ENCODE assay signal across 13 cellular contexts in genomic region chr22:22771696-22772377, GRCh38.
"Had no signal": no experiment of that assay in that cellular context is flagged by ENCODE, and none has a peak within 500 bp of the region (broad histone marks: within the 10 kb centered on the region; RNA-seq: fewer than 3 reads in every experiment).

No MANE protein-coding gene starts in this region.

- H3K4me3 ChIP-seq: heart left ventricle, left ventricle myocardium inferior, ovary, tibial artery had no signal

- DNase-seq: activated CD4-positive, alpha-beta T cell treated with anti-CD3 and anti-CD28 coated beads, Interleukin-2, amount 50 U/mL, for 1 hour; activated gamma-delta T cell; activated naive CD8-positive, alpha-beta T cell treated with anti-CD3 and anti-CD28 coated beads for 36 hours; activated T-cell treated with anti-CD3 and anti-CD28 coated beads, Interleukin-2, amount 50 U/mL, for 4 hours; effector CD8-positive, alpha-beta T cell; heart left ventricle; left ventricle myocardium inferior; ovary; stimulated activated CD4-positive, alpha-beta T cell treated with anti-CD3 and anti-CD28 coated beads, Interleukin-4, amount 100 ng/mL, for 24 hours had no signal

- H3K27me3 ChIP-seq: ovary had no signal

- H3K27ac Mint-ChIP-seq: activated naive CD8-positive, alpha-beta T cell treated with anti-CD3 and anti-CD28 coated beads for 36 hours; memory B cell had no signal

- H3K36me3 Mint-ChIP-seq: activated naive CD8-positive, alpha-beta T cell treated with anti-CD3 and anti-CD28 coated beads for 36 hours; memory B cell had no signal

- H3K4me1 ChIP-seq: heart left ventricle, left ventricle myocardium inferior, tibial artery had no signal

- ATAC-seq: activated T-cell treated with anti-CD3 and anti-CD28 coated beads, Interleukin-2, amount 50 U/mL, for 4 hours had no signal

- FAIRE-seq: frontal cortex, islet of Langerhans had no signal

- H3K9me3 Mint-ChIP-seq: activated naive CD8-positive, alpha-beta T cell treated with anti-CD3 and anti-CD28 coated beads for 36 hours; activated T-cell treated with anti-CD3 and anti-CD28 coated beads, Interleukin-2, amount 50 U/mL, for 4 hours; memory B cell had no signal

- H3K4me3 Mint-ChIP-seq: activated naive CD8-positive, alpha-beta T cell treated with anti-CD3 and anti-CD28 coated beads for 36 hours; activated T-cell treated with anti-CD3 and anti-CD28 coated beads, Interleukin-2, amount 50 U/mL, for 4 hours; memory B cell had no signal

- H3K36me3 ChIP-seq: heart left ventricle, left ventricle myocardium inferior, ovary, tibial artery had no signal

- H3K9me3 ChIP-seq: heart left ventricle, ovary, tibial artery had no signal

- H3K27ac ChIP-seq: heart left ventricle, left ventricle myocardium inferior, ovary, tibial artery had no signal
